In the genomic region with DNA sequence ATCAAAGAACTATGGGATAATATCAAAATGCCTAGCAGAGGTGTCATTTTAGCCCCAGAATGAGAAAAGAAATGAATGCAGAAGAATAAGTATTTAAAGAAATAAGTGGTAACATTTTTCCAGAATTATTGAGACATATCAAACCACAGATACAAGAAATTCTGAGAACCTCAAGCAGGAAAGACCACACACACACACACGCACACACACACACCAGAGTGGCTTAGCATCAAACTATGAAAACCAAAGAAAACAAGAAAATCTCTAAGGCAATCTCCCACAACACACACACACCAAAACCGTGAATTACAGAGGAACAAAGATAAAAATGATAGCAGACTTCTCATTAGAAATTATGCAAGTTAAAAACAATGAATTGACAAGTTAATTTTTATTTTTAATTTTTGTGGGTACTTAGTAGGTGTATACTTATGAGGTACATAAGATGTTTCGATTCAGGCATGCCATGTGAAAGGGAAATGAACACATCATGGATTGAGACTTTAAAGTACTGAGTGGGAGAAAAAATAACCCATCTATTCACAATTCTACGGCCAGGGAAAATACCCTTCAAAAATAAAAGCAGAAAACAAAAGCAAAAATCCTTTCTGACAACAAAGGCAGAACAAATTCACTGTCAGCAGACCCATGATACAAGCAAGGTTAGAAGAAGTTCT, we compare ENCODE assay signal across 15 cellular contexts.
"Had no signal": no experiment of that assay in that cellular context is flagged by ENCODE, and none has a peak within 500 bp of the region (broad histone marks: within the 10 kb centered on the region; RNA-seq: fewer than 3 reads in every experiment).

No MANE protein-coding gene starts in this region.

- H3K27ac Mint-ChIP-seq: activated naive CD4-positive, alpha-beta T cell treated with anti-CD3 and anti-CD28 coated beads, Interleukin-2, amount 50 U/mL, for 72 hours; brain; naive thymus-derived CD8-positive, alpha-beta T cell; progenitor cell of endocrine pancreas; stimulated activated naive B cell treated with anti-CD40 and anti-IgM and Interleukin-4, amounts not matched to agents 10 μg/mL and 1 μg/mL and 100 μg/mL, for 72 hours had no signal

- H3K9me3 Mint-ChIP-seq: immature natural killer cell; stimulated activated naive B cell treated with anti-CD40 and anti-IgM and Interleukin-4, amounts not matched to agents 10 μg/mL and 1 μg/mL and 100 μg/mL, for 72 hours had no signal

- H3K4me3 Mint-ChIP-seq: brain; immature natural killer cell; stimulated activated naive B cell treated with anti-CD40 and anti-IgM and Interleukin-4, amounts not matched to agents 10 μg/mL and 1 μg/mL and 100 μg/mL, for 72 hours had no signal

- H3K27me3 Mint-ChIP-seq: stimulated activated naive B cell treated with anti-CD40 and anti-IgM and Interleukin-4, amounts not matched to agents 10 μg/mL and 1 μg/mL and 100 μg/mL, for 72 hours had no signal

- ATAC-seq: activated naive CD4-positive, alpha-beta T cell treated with anti-CD3 and anti-CD28 coated beads, Interleukin-2, amount 50 U/mL, for 72 hours; left colon; naive thymus-derived CD8-positive, alpha-beta T cell; right cardiac atrium; stimulated activated naive B cell treated with anti-CD40 and anti-IgM and Interleukin-4, amounts not matched to agents 10 μg/mL and 1 μg/mL and 100 μg/mL, for 72 hours had no signal

- H3K4me1 Mint-ChIP-seq: brain had no signal

- DNase-seq: activated CD4-positive, alpha-beta T cell treated with anti-CD3 and anti-CD28 coated beads, Interleukin-2, amount 50 U/mL, for 4 hours; activated CD4-positive, CD25-positive, alpha-beta regulatory T cell treated with anti-CD3 and anti-CD28 coated beads, Interleukin-2, amount 50 U/mL, for 72 hours; activated CD8-positive, alpha-beta memory T cell treated with anti-CD3 and anti-CD28 coated beads, Interleukin-2, amount 50 U/mL, for 4 hours; amygdala; cerebellar nuclear complex; dermis blood vessel endothelial cell; foreskin fibroblast; immature natural killer cell; left colon; naive thymus-derived CD8-positive, alpha-beta T cell; right cardiac atrium; stimulated activated naive B cell treated with anti-CD40 and anti-IgM and Interleukin-4, amounts not matched to agents 10 μg/mL and 1 μg/mL and 100 μg/mL, for 72 hours had no signal
